8 cellular contexts compared by ENCODE assay signal in genomic region chr22:36365020-36365411, GRCh38. TPM values are rescaled to one million over a fixed set of nuclear protein-coding genes. Genes with fewer than 3 reads are reported as not detected.
DNase-seq lines count a peak whose midpoint lies in the region; ATAC-seq and TF ChIP-seq lines count a peak whose summit lies in the region.

No MANE protein-coding gene starts in this region.

- TF ChIP-seq CTCF in CD8-positive, alpha-beta T cell (IDR thresholded peaks at IDR 0.05): no peak

- H3K27me3 Mint-ChIP-seq in CD8-positive, alpha-beta T cell (ENCODE audit: low read depth): no peaks in the 10 kb centered on the region
- no peaks in the 10 kb centered on the region for H3K27me3 Mint-ChIP-seq in naive thymus-derived CD8-positive, alpha-beta T cell

- peaks cover 5% of the 10 kb centered on the region for H3K36me3 ChIP-seq in CD8-positive, alpha-beta T cell (ENCODE audit: insufficient read depth, low read length)

- peaks cover 98% of the 10 kb centered on the region for H3K4me1 ChIP-seq in CD8-positive, alpha-beta T cell (ENCODE audit: insufficient read depth, low read length)

- H3K36me3 Mint-ChIP-seq in CD8-positive, alpha-beta T cell: peaks cover 64% of the 10 kb centered on the region
- peaks cover 0 to 42% (median 3%) of the 10 kb centered on the region in 3 donors for H3K36me3 Mint-ChIP-seq in naive thymus-derived CD8-positive, alpha-beta T cell

- peak overlapping the region; percentile 95 for H3K27ac Mint-ChIP-seq in CD8-positive, alpha-beta T cell
- peak overlapping the region; percentile 90 to 98 (median 96) for H3K27ac Mint-ChIP-seq in naive thymus-derived CD8-positive, alpha-beta T cell

- peak; percentile 70 to 97 (median 81) for DNase-seq in CD8-positive, alpha-beta T cell
- DNase-seq in HS-5 (ENCODE audit: low read depth) (peak; percentile 93), dermis blood vessel endothelial cell (peak; percentile 97), NCI-H1092 treated with DMSO at 0.1 percent for 48 hours (lab: John Stamatoyannopoulos, UW) (no peak)
- peak; percentile 87 for DNase-seq in activated CD4-positive, alpha-beta T cell treated with anti-CD3 and anti-CD28 coated beads, Interleukin-2, amount 50 U/mL, for 1 hour
- peak; percentile 65 to 93 (median 86) for DNase-seq in naive thymus-derived CD8-positive, alpha-beta T cell
- DNase-seq in stimulated activated naive CD8-positive, alpha-beta T cell treated with anti-CD3 and anti-CD28 coated beads, Interleukin-15, Interleukin-2, amounts not matched to agents 100 U/mL and 50 U/mL, for 24 hours: peak; percentile 90

- ATAC-seq in CD8-positive, alpha-beta T cell: peak; percentile 86
- ATAC-seq in naive thymus-derived CD8-positive, alpha-beta T cell: peak; percentile 76 to 94
- ATAC-seq in stimulated activated naive CD8-positive, alpha-beta T cell treated with anti-CD3 and anti-CD28 coated beads, Interleukin-15, Interleukin-2, amounts not matched to agents 100 U/mL and 50 U/mL, for 24 hours: peak; percentile 95
- ATAC-seq in HG03521 (IDR thresholded peaks at IDR 0.05; ENCODE audit: unreplicated experiment): no peak

- POLR2A ChIA-PET in CD8-positive, alpha-beta T cell (lab: Charles Lee): interaction anchor here (0.7 to 6.8 kb wide), 17 partner anchors 8 to 106 kb away, joined by 3 to 57 read pairs (median 4); partner anchors contain the start of gene MYH9
- POLR2A ChIA-PET in naive thymus-derived CD8-positive, alpha-beta T cell (lab: Charles Lee): interaction anchor here (0.6 to 51.6 kb wide), 8 partner anchors 3 to 117 kb away, joined by 3 to 2215 read pairs (median 7); partner anchors contain the start of genes MYH9 and TXN2

- H3K27ac ChIP-seq in CD8-positive, alpha-beta T cell (ENCODE audit: low read depth, low read length): peak overlapping the region; percentile 57

- no peaks in the 10 kb centered on the region for H3K9me3 Mint-ChIP-seq in CD8-positive, alpha-beta T cell
- no peaks in the 10 kb centered on the region for H3K9me3 Mint-ChIP-seq in naive thymus-derived CD8-positive, alpha-beta T cell

- intact Hi-C loops in CD8-positive, alpha-beta T cell (cut with DNase I, micrococcal nuclease): loop anchor here (1.0 to 5.0 kb wide), 5 partner anchors 12 to 87 kb away; no protein-coding TSS in a partner anchor

- no peak overlapping the region for H3K4me3 ChIP-seq in CD8-positive, alpha-beta T cell (ENCODE audit: low read depth, low read length)

- peak overlapping the region; percentile 68 for H3K4me3 Mint-ChIP-seq in CD8-positive, alpha-beta T cell
- H3K4me3 Mint-ChIP-seq in naive thymus-derived CD8-positive, alpha-beta T cell: peak overlapping the region; percentile 50 to 94 (median 80)

- no peaks in the 10 kb centered on the region for H3K9me3 ChIP-seq in CD8-positive, alpha-beta T cell (ENCODE audit: low read length)

- CTCF ChIA-PET in CD8-positive, alpha-beta T cell (lab: Charles Lee): interaction anchor here (0.6 to 2.1 kb wide), 12 partner anchors 9 to 122 kb away, joined by 3 to 13 read pairs (median 4); no protein-coding TSS in a partner anchor

- peaks cover 94% of the 10 kb centered on the region for H3K4me1 Mint-ChIP-seq in CD8-positive, alpha-beta T cell (ENCODE audit: low read depth)
- H3K4me1 Mint-ChIP-seq in naive thymus-derived CD8-positive, alpha-beta T cell: peaks cover 58 to 99% (median 97%) of the 10 kb centered on the region in 4 donors

- no peaks in the 10 kb centered on the region for H3K27me3 ChIP-seq in CD8-positive, alpha-beta T cell (ENCODE audit: insufficient read depth, low read length)

RNA-seq across cellular contexts. Expression of gene MYH9, which starts 22.8 kb away (rescaled TPM):
- total RNA-seq in CD8-positive, alpha-beta T cell: 100 to 1,000 TPM; 703 to 757 TPM
- 803 and 1,099 TPM in 2 replicates for total RNA-seq in dermis blood vessel endothelial cell
- total RNA-seq in naive thymus-derived CD8-positive, alpha-beta T cell: 100 to 1,000 TPM; 711 to 718 TPM
- polyA plus RNA-seq in naive thymus-derived CD8-positive, alpha-beta T cell: 100 to 1,000 TPM in 2 of 3 donors, 10 to 100 TPM in 1; 51.2 to 389 (median 105) TPM
